Comparison of ENCODE assay signal across 2 cellular contexts in genomic region chr1:234554157-234554477, GRCh38.
TF ChIP-seq lines count a peak whose summit lies in the region.

No MANE protein-coding gene starts in this region.

TF ChIP-seq in GM23338, 12 proteins besides CTCF, POLR2A, EP300 and RAD21:
- TF ChIP-seq ETS1 (IDR thresholded peaks at IDR 0.05) (no peak), REST (IDR thresholded peaks at IDR 0.05; ENCODE audit: unreplicated experiment) (no peak), EZH2 (IDR thresholded peaks at IDR 0.05; ENCODE audit: low read depth, unreplicated experiment) (no peak), ZNF331 (CRISPR knock-in tag; IDR thresholded peaks at IDR 0.05; ENCODE audit: low read depth) (no peak), STAT1 (IDR thresholded peaks at IDR 0.05; ENCODE audit: unreplicated experiment) (no peak), POLR2AphosphoS5 (IDR thresholded peaks at IDR 0.05; ENCODE audit: low read depth) (no peak), JUNB (IDR thresholded peaks at IDR 0.05; ENCODE audit: unreplicated experiment) (no peak), CREB1 (CRISPR knock-in tag; IDR thresholded peaks at IDR 0.05; ENCODE audit: low read depth) (no peak), ZNF114 (CRISPR knock-in tag; IDR thresholded peaks at IDR 0.05) (no peak), ZNF462 (CRISPR knock-in tag; IDR thresholded peaks at IDR 0.05) (no peak), EZH2phosphoT487 (IDR thresholded peaks at IDR 0.05; ENCODE audit: unreplicated experiment) (no peak), NANOG (IDR thresholded peaks at IDR 0.05; ENCODE audit: borderline replicate concordance) (no peak)

TF ChIP-seq in K562, 482 proteins besides CTCF, POLR2A, EP300 and RAD21:
- TF ChIP-seq MAX (CRISPR knock-in tag; IDR thresholded peaks at IDR 0.05) = no peak
- 0 out of 2 replicates have a peak, but pooled peaks have one; percentile 20 for TF ChIP-seq GABPA (tag; conservative IDR thresholded peaks at IDR 0.05; ENCODE audit: low read depth)
